ENCODE assay signal across 21 cellular contexts in the genomic region with DNA sequence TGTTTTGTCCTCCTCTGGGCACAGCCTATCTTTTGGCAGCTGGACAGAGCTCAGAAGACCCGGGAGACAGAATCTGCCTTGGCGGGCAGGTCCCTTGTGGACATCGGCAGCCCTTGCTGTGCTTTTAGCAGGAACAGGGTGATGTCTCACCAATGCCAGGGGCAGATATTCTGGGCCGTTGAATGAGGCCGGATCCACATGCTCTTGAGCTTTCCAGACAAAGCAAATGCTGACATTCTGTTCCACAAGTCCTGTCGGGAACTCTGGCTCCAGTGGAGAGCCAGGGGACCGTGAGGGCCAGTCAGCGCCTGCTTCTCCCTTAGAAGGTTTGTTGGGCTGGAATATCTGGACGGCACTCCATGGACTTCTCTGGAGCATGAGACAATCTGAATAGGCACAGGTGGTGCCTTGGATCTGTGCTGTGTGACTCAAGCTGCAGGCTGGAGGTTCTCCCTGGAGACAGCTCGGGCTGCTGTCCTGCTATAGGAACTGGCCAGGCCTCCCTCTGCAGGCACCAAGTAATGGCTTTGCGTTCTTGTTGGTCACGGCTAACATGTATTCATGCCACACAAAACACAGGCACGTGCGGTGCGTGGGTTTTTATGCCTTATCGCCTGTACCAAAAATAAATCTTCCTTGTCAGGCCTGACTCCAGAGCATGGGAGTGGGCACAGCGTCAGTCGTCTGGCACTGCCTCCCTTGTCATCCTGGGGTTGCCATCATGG.
DNase-seq lines count a peak whose midpoint lies in the region; ATAC-seq and TF ChIP-seq lines count a peak whose summit lies in the region.
"Had no signal": no experiment of that assay in that cellular context is flagged by ENCODE, and none has a peak within 500 bp of the region (broad histone marks: within the 10 kb centered on the region; RNA-seq: fewer than 3 reads in every experiment).

No MANE protein-coding gene starts in this region.

- H3K36me3 Mint-ChIP-seq in activated CD4-positive, alpha-beta T cell treated with anti-CD3 and anti-CD28 coated beads, Interleukin-2, amount 10 ng/mL, durations not matched to agents 24 days and 14 days (ENCODE audit: low read depth): no peaks in the 10 kb centered on the region
- H3K36me3 Mint-ChIP-seq: activated naive CD8-positive, alpha-beta T cell treated with anti-CD3 and anti-CD28 coated beads, Interleukin-2, amount 10 ng/mL, durations not matched to agents 7 days and 5 days; immature natural killer cell had no signal

- peaks cover 6 to 15% of the 10 kb centered on the region in 2 donors for H3K9me3 ChIP-seq in neuronal stem cell (replicated peaks in 1 of 2; ENCODE audit: control insufficient read depth in 2 of 2, insufficient read depth in 1 of 2, low read depth in 1 of 2, low read length in 2 of 2)
- no peaks in the 10 kb centered on the region for H3K9me3 ChIP-seq in upper lobe of left lung
- H3K9me3 ChIP-seq: HAP-1, mucosa of descending colon, tibial nerve had no signal

- no peak overlapping the region for H4K8ac ChIP-seq in neuronal stem cell (ENCODE audit: low read depth, low read length)

- peak overlapping the region; percentile 1 for H3K23ac ChIP-seq in neuronal stem cell (ENCODE audit: low read depth, low read length, poor library complexity)

- no peak overlapping the region for H2AK5ac ChIP-seq in neuronal stem cell (ENCODE audit: low read depth, low read length)

- no peak overlapping the region for H3K14ac ChIP-seq in neuronal stem cell (ENCODE audit: low read length)

- H2BK120ac ChIP-seq in neuronal stem cell (ENCODE audit: low read depth, low read length): no peak overlapping the region

- H3K4me3 ChIP-seq in neuronal stem cell (ENCODE audit: low read length in 2 of 2): no peak overlapping the region
- H3K4me3 ChIP-seq in upper lobe of left lung: no peak overlapping the region
- H3K4me3 ChIP-seq in lower leg skin (ENCODE audit: low read depth, poor library complexity, severe bottlenecking): no peak overlapping the region
- H3K4me3 ChIP-seq: HAP-1, mucosa of descending colon, smooth muscle cell, tibial nerve had no signal

- no peak overlapping the region for H2BK15ac ChIP-seq in neuronal stem cell (ENCODE audit: low read length)

- no peak for TF ChIP-seq POLR2A in upper lobe of left lung (IDR thresholded peaks at IDR 0.05)
- no peak for TF ChIP-seq POLR2A in lower leg skin (IDR thresholded peaks at IDR 0.05)

- TF ChIP-seq CTCF in upper lobe of left lung (IDR thresholded peaks at IDR 0.05) (no peak), lower leg skin (IDR thresholded peaks at IDR 0.05) (no peak)

- H3K4me2 ChIP-seq in neuronal stem cell (ENCODE audit: insufficient read depth, low read length, poor library complexity, severe bottlenecking): no peak overlapping the region
- H3K4me2 ChIP-seq: smooth muscle cell had no signal

- no peaks in the 10 kb centered on the region for H3K27me3 Mint-ChIP-seq in activated CD4-positive, alpha-beta T cell treated with anti-CD3 and anti-CD28 coated beads, Interleukin-2, amount 10 ng/mL, durations not matched to agents 24 days and 14 days
- H3K27me3 Mint-ChIP-seq: activated naive CD8-positive, alpha-beta T cell treated with anti-CD3 and anti-CD28 coated beads, Interleukin-2, amount 10 ng/mL, durations not matched to agents 7 days and 5 days had no signal

- DNase-seq in DMS153 treated with DMSO at 0.1 percent for 48 hours (lab: John Stamatoyannopoulos, UW; ENCODE audit: unreplicated experiment): peak; percentile 27
- no peak for DNase-seq in DMS153 (lab: John Stamatoyannopoulos, UW)
- DNase-seq in Right ventricle myocardium superior: peak; percentile 81
- DNase-seq in neuronal stem cell (ENCODE audit: low spot score): no peak
- peak in 1 of 2 donors; percentile 42 for DNase-seq in upper lobe of left lung
- no peak for DNase-seq in lower leg skin (ENCODE audit: low spot score in 2 of 2)
- no peak for DNase-seq in GM19240 (ENCODE audit: insufficient read length, low spot score)
- no peak for DNase-seq in activated CD4-positive, alpha-beta T cell treated with anti-CD3 and anti-CD28 coated beads, Interleukin-2, amount 10 ng/mL, durations not matched to agents 24 days and 14 days
- DNase-seq: 8988T; activated naive CD8-positive, alpha-beta T cell treated with anti-CD3 and anti-CD28 coated beads, Interleukin-2, amount 10 ng/mL, durations not matched to agents 7 days and 5 days; activated T-cell treated with anti-CD3 and anti-CD28 coated beads, Interleukin-2, amount 50 U/mL, for 72 hours; erythroblast; immature natural killer cell; mucosa of descending colon; NCI-H1105 treated with DMSO at 0.1 percent for 48 hours; NK-92 treated with Interleukin-12 subunit alpha and Interleukin-12 subunit beta, amount 100 ng/mL, for 24 hours; T-helper 17 cell had no signal

- no peak overlapping the region for H3K4me3 Mint-ChIP-seq in activated CD4-positive, alpha-beta T cell treated with anti-CD3 and anti-CD28 coated beads, Interleukin-2, amount 10 ng/mL, durations not matched to agents 24 days and 14 days
- H3K4me3 Mint-ChIP-seq: activated naive CD8-positive, alpha-beta T cell treated with anti-CD3 and anti-CD28 coated beads, Interleukin-2, amount 10 ng/mL, durations not matched to agents 7 days and 5 days; activated T-cell treated with anti-CD3 and anti-CD28 coated beads, Interleukin-2, amount 50 U/mL, for 72 hours; T-helper 17 cell; WTC11 had no signal

- intact Hi-C loops in Right ventricle myocardium superior (cut with DNase I) (no loop called here), lower leg skin (cut with DNase I; ENCODE audit: low total_unique reads) (no loop called here)
- intact Hi-C loops in activated CD4-positive, alpha-beta T cell treated with anti-CD3 and anti-CD28 coated beads, Interleukin-2, amount 10 ng/mL, durations not matched to agents 24 days and 14 days (cut with micrococcal nuclease): no loop called here

- peak overlapping the region; percentile 25 for H3K9ac ChIP-seq in neuronal stem cell (ENCODE audit: low read depth, low read length, poor library complexity)

- H3K27ac ChIP-seq in neuronal stem cell (replicated peaks; ENCODE audit: low read length): no peak overlapping the region
- H3K27ac ChIP-seq in upper lobe of left lung: peak overlapping the region in 1 of 4 donors; percentile 68
- H3K27ac ChIP-seq: tibial nerve had no signal

- H3K4me1 ChIP-seq in neuronal stem cell (ENCODE audit: control insufficient read depth in 2 of 2, insufficient read depth in 1 of 2, low read depth in 1 of 2, low read length in 2 of 2): peaks cover 2 to 4% of the 10 kb centered on the region in 2 donors
- peaks cover 0 to 15% (median 11%) of the 10 kb centered on the region in 4 donors for H3K4me1 ChIP-seq in upper lobe of left lung
- H3K4me1 ChIP-seq: HAP-1, tibial nerve had no signal

- no peak overlapping the region for H3K4ac ChIP-seq in neuronal stem cell (ENCODE audit: low read length)

- H3K36me3 ChIP-seq in neuronal stem cell (replicated peaks in 1 of 2; ENCODE audit: control insufficient read depth in 2 of 2, insufficient read depth in 2 of 2, low read length in 2 of 2): no peaks in the 10 kb centered on the region
- no peaks in the 10 kb centered on the region for H3K36me3 ChIP-seq in upper lobe of left lung
- H3K36me3 ChIP-seq: HAP-1, tibial nerve had no signal

- peak overlapping the region; percentile 65 for H3K18ac ChIP-seq in neuronal stem cell (ENCODE audit: low read length)

- H3K79me1 ChIP-seq in neuronal stem cell (ENCODE audit: low read depth, low read length): no peaks in the 10 kb centered on the region

- no peak overlapping the region for H2BK12ac ChIP-seq in neuronal stem cell (ENCODE audit: low read length)

- H2BK5ac ChIP-seq in neuronal stem cell (ENCODE audit: low read length): no peak overlapping the region

- H3K27me3 ChIP-seq in neuronal stem cell (ENCODE audit: control insufficient read depth in 3 of 3, insufficient read depth in 3 of 3, low read depth in 1 of 3, low read length in 3 of 3) (peaks cover 0 to 12% (median 10%) of the 10 kb centered on the region in 3 experiments), upper lobe of left lung (no peaks in the 10 kb centered on the region)
- H3K27me3 ChIP-seq: tibial nerve had no signal

- H3K4me1 Mint-ChIP-seq in activated CD4-positive, alpha-beta T cell treated with anti-CD3 and anti-CD28 coated beads, Interleukin-2, amount 10 ng/mL, durations not matched to agents 24 days and 14 days: peaks cover 23% of the 10 kb centered on the region
- H3K4me1 Mint-ChIP-seq: immature natural killer cell had no signal

- H2AFZ ChIP-seq in neuronal stem cell (ENCODE audit: low read length): no peak overlapping the region

- no peaks in the 10 kb centered on the region for H3K9me3 Mint-ChIP-seq in activated CD4-positive, alpha-beta T cell treated with anti-CD3 and anti-CD28 coated beads, Interleukin-2, amount 10 ng/mL, durations not matched to agents 24 days and 14 days
- H3K9me3 Mint-ChIP-seq: activated naive CD8-positive, alpha-beta T cell treated with anti-CD3 and anti-CD28 coated beads, Interleukin-2, amount 10 ng/mL, durations not matched to agents 7 days and 5 days; activated T-cell treated with anti-CD3 and anti-CD28 coated beads, Interleukin-2, amount 50 U/mL, for 72 hours; immature natural killer cell had no signal

- no peak overlapping the region for H4K91ac ChIP-seq in neuronal stem cell (ENCODE audit: low read depth, low read length, poor library complexity)

- no peak overlapping the region for H3K27ac Mint-ChIP-seq in activated CD4-positive, alpha-beta T cell treated with anti-CD3 and anti-CD28 coated beads, Interleukin-2, amount 10 ng/mL, durations not matched to agents 24 days and 14 days
- H3K27ac Mint-ChIP-seq: activated naive CD8-positive, alpha-beta T cell treated with anti-CD3 and anti-CD28 coated beads, Interleukin-2, amount 10 ng/mL, durations not matched to agents 7 days and 5 days; activated T-cell treated with anti-CD3 and anti-CD28 coated beads, Interleukin-2, amount 50 U/mL, for 72 hours; immature natural killer cell; T-helper 17 cell had no signal

- ATAC-seq in Right ventricle myocardium superior (ENCODE audit: poor library complexity) (peak; percentile 91), upper lobe of left lung (ENCODE audit: low FRiP score in 2 of 2) (peak; percentile 31 to 39)
- ATAC-seq: activated T-cell treated with anti-CD3 and anti-CD28 coated beads, Interleukin-2, amount 50 U/mL, for 72 hours; T-helper 17 cell; WTC11 had no signal

- TF ChIP-seq EP300 in upper lobe of left lung (IDR thresholded peaks at IDR 0.05): no peak

- no CpG with 5 or more reads among the region's 18 CpGs for WGBS in neuronal stem cell (ENCODE audit: extremely low coverage in 2 of 2, insufficient read length in 2 of 2, insufficient replicate concordance in 1 of 2), 2 donors
- WGBS in upper lobe of left lung, 2 donors: 80 to 88% methylated on average over 12 to 18 of the region's 18 CpGs
- WGBS in lower leg skin, 2 donors: 80 to 86% methylated on average over 18 of the region's 18 CpGs

Comparison
In these comparisons a context has a peak if more than half of its experiments do, and no peak if none do; other contexts are left out.
1. DNase-seq: peak in DMS153 treated with DMSO at 0.1 percent for 48 hours (single experiment) and Right ventricle myocardium superior (single experiment); none in DMS153 (single experiment), neuronal stem cell (single experiment), lower leg skin (0 of 2), GM19240 (single experiment) and activated CD4-positive, alpha-beta T cell treated with anti-CD3 and anti-CD28 coated beads, Interleukin-2, amount 10 ng/mL, durations not matched to agents 24 days and 14 days (single experiment).